1 cellular context compared by ENCODE assay signal in the genomic region with DNA sequence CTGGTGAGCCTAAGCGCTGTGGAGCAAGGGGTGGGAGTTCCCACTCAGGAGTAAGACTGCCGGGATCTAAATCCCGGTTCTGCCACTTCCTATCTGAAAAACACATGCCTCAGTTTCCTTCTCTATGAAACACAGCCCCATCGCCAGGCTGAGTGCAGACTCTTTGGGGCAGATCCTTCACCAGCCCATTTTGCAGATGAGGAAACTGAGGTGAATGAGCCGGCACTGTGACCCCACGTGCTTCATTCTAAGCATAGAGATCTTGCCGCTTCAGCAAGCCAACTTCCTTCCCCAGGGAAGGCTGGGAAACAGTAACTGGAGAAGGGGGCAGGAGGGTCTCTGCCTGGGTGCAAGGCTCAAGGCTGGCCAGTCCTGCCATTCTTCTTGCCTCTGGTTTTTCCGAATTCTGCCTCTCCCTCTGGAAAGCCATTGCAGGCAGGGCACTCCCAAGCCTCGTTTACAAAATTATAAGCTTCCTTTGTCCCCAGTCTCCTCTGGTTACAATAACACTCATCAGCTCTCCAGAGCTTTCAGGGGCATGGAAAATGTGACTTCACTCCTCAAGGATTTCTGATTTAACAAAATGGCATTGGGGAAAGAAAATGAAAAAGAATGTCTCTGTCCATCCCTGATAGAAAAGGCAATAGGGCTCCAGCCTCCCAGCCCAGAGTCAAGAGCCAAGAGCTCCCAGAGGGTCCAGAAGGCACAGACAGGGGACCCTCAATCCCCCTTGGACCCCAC.
TF ChIP-seq lines count a peak whose summit lies in the region.

No MANE protein-coding gene starts in this region.

TF ChIP-seq in IMR-90, 13 proteins besides CTCF, POLR2A, EP300 and RAD21 (continued from another document):
- TF ChIP-seq, protein P1, sequence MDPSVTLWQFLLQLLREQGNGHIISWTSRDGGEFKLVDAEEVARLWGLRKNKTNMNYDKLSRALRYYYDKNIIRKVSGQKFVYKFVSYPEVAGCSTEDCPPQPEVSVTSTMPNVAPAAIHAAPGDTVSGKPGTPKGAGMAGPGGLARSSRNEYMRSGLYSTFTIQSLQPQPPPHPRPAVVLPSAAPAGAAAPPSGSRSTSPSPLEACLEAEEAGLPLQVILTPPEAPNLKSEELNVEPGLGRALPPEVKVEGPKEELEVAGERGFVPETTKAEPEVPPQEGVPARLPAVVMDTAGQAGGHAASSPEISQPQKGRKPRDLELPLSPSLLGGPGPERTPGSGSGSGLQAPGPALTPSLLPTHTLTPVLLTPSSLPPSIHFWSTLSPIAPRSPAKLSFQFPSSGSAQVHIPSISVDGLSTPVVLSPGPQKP (IDR thresholded peaks at IDR 0.05; ENCODE audit: borderline replicate concordance, low read depth, low read length): no peak
- TF ChIP-seq USF2 (IDR thresholded peaks at IDR 0.05; ENCODE audit: low read depth, low read length) (no peak), MAFK (IDR thresholded peaks at IDR 0.05; ENCODE audit: low read depth, low read length) (no peak), SMC3 (IDR thresholded peaks at IDR 0.05; ENCODE audit: low read depth, low read length) (no peak)
